Comparison of ENCODE assay signal across 1 cellular context in the genomic region with DNA sequence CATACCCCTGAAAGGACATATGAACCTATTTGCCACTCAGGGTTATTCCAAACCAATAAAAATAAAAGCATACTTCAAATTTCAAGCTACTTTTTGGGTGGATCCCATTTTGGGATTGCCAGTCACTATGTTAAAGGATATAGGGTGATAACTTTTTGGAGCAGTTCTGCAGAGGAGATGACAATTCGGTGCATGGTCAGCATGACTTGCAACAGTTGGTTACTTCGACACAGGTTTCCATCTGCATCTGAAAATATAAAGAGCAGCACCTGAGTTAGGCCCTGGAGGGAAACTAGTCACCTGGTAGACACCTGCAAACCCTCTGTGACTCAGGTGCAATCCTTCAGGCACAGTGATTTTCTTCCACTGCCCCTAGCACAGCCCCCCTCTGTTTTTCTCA.
TF ChIP-seq lines count a peak whose summit lies in the region.

No MANE protein-coding gene starts in this region.

TF ChIP-seq in IMR-90, 13 proteins besides CTCF, POLR2A, EP300 and RAD21:
- TF ChIP-seq NFE2L2 (IDR thresholded peaks at IDR 0.05; ENCODE audit: low read depth, low read length) (no peak), MXI1 (IDR thresholded peaks at IDR 0.05; ENCODE audit: borderline replicate concordance, low read depth, low read length) (no peak), CHD1 (IDR thresholded peaks at IDR 0.05; ENCODE audit: low read depth, low read length) (no peak), BHLHE40 (IDR thresholded peaks at IDR 0.05; ENCODE audit: low read depth, low read length) (no peak), FOS (IDR thresholded peaks at IDR 0.05; ENCODE audit: low read depth, low read length) (no peak)
